7 cellular contexts compared by ENCODE assay signal in the genomic region with DNA sequence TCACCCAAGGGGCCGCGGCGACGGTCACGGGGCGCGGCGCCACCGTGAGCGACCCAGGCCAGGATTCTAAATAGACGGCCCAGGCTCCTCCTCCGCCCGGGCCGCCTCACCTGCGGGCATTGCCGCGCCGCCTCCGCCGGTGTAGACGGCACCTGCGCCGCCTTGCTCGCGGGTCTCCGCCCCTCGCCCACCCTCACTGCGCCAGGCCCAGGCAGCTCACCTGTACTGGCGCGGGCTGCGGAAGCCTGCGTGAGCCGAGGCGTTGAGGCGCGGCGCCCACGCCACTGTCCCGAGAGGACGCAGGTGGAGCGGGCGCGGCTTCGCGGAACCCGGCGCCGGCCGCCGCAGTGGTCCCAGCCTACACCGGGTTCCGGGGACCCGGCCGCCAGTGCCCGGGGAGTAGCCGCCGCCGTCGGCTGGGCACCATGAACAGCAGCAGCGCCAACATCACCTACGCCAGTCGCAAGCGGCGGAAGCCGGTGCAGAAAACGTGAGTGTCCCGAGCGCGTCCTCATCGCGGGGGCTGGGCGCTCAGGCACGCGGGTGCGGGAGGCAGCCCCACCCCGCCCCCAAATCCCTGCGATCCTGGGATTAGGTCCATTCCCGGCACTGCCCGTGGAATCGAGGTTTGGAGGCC. TPM values are rescaled to one million over a fixed set of nuclear protein-coding genes. Genes with fewer than 3 reads are reported as not detected.
A peak's percentile ranks its signal among the peaks of the same experiment; 100 is the strongest.
DNase-seq lines count a peak whose midpoint lies in the region; ATAC-seq and TF ChIP-seq lines count a peak whose summit lies in the region.

No MANE protein-coding gene starts in this region.

- H3K9me3 ChIP-seq in OCI-LY1 (ENCODE audit: low read length) (no peaks in the 10 kb centered on the region), parathyroid adenoma (ENCODE audit: control insufficient read depth, low read length) (peaks cover 9% of the 10 kb centered on the region), tibial nerve (no peaks in the 10 kb centered on the region)

- ATAC-seq in GM18858 (IDR thresholded peaks at IDR 0.05; ENCODE audit: unreplicated experiment), result peak; percentile 20
- peak; percentile 28 for ATAC-seq in HG02884 (IDR thresholded peaks at IDR 0.05; ENCODE audit: unreplicated experiment)

- H3K4me3 ChIP-seq in OCI-LY1 (ENCODE audit: low read depth, low read length, poor library complexity, severe bottlenecking) (peak overlapping the region; percentile 67), parathyroid adenoma (ENCODE audit: low read depth, low read length) (peak overlapping the region; percentile 72), tibial nerve (peak overlapping the region; percentile 89 to 97 (median 92))

- H4K20me1 ChIP-seq in OCI-LY1 (ENCODE audit: insufficient read depth, low read length), result no peaks in the 10 kb centered on the region

- DNase-seq in activated effector memory CD4-positive, alpha-beta T cell treated with anti-CD3 and anti-CD28 coated beads, Interleukin-2, amount 50 U/mL, for 16 hours, result peak; percentile 87
- DNase-seq in glomerular visceral epithelial cell (ENCODE audit: extremely low spot score) (peak; percentile 41), tibial nerve (ENCODE audit: low spot score in 2 of 2) (peak; percentile 27 to 43)

- no peaks in the 10 kb centered on the region for H3K27me3 ChIP-seq in OCI-LY1 (ENCODE audit: insufficient read depth, low read length)
- H3K27me3 ChIP-seq in parathyroid adenoma (ENCODE audit: control insufficient read depth, insufficient read depth, low read length), result no peaks in the 10 kb centered on the region
- H3K27me3 ChIP-seq in tibial nerve, result no peaks in the 10 kb centered on the region

- H3K4me1 ChIP-seq in OCI-LY1 (ENCODE audit: insufficient read depth, low read length, severe bottlenecking) (peaks cover 21% of the 10 kb centered on the region), parathyroid adenoma (peaks cover 3% of the 10 kb centered on the region), tibial nerve (peaks cover 0 to 33% (median 1%) of the 10 kb centered on the region in 4 donors)

- H3K79me2 ChIP-seq in OCI-LY1 (ENCODE audit: insufficient read depth, low read length) (no peaks in the 10 kb centered on the region), parathyroid adenoma (no peaks in the 10 kb centered on the region)

- H3F3A ChIP-seq in OCI-LY1 (ENCODE audit: insufficient read depth, low read length), result no peaks in the 10 kb centered on the region

- H3K36me3 ChIP-seq in OCI-LY1 (ENCODE audit: insufficient read depth, low read length) (peaks cover 7% of the 10 kb centered on the region; the same call in 1 of the 2 replicates), parathyroid adenoma (ENCODE audit: control insufficient read depth, insufficient read depth, low read length) (no peaks in the 10 kb centered on the region), tibial nerve (no peaks in the 10 kb centered on the region)

- TF ChIP-seq EP300 in tibial nerve (IDR thresholded peaks at IDR 0.05), result no peak

- H3K4me2 ChIP-seq in OCI-LY1 (ENCODE audit: low read length) (peak overlapping the region; percentile 87), parathyroid adenoma (ENCODE audit: low read length) (peak overlapping the region; percentile 79)

- 1% methylated on average over 16 to 44 of the region's 80 CpGs for WGBS in tibial nerve, 2 donors

- H3K9ac ChIP-seq in OCI-LY1 (ENCODE audit: low read length) (peak overlapping the region; percentile 56), parathyroid adenoma (peak overlapping the region; percentile 53)

- no peak for TF ChIP-seq CTCF in OCI-LY1 (IDR thresholded peaks at IDR 0.05; ENCODE audit: low read length)
- TF ChIP-seq CTCF in parathyroid adenoma (IDR thresholded peaks at IDR 0.05), result no peak
- TF ChIP-seq CTCF in tibial nerve (IDR thresholded peaks at IDR 0.05), result no peak

- H2AFZ ChIP-seq in OCI-LY1 (ENCODE audit: low read length) (0 out of 2 replicates have a peak overlapping the region, but pooled peaks have one; percentile 3), parathyroid adenoma (peak overlapping the region; percentile 95)

- no peaks in the 10 kb centered on the region for H3K9me2 ChIP-seq in OCI-LY1 (ENCODE audit: low read depth, low read length)

- peak in 1 of 2 donors; percentile 14 for TF ChIP-seq POLR2A in tibial nerve (IDR thresholded peaks at IDR 0.05)

- H3K27ac ChIP-seq in OCI-LY1 (ENCODE audit: low read depth, low read length, poor library complexity, severe bottlenecking) (no peak overlapping the region), parathyroid adenoma (peak overlapping the region; percentile 90), tibial nerve (peak overlapping the region; percentile 88 to 98 (median 97))

RNA-seq across cellular contexts. Expression of a gene that starts 0.5 kb away (rescaled TPM):
- 100 to 1,000 TPM; 188 to 372 (median 296) TPM for total RNA-seq in tibial nerve

Comparison
In these comparisons a context has a peak if more than half of its experiments do, and no peak if none do; other contexts are left out.
1. DNase-seq: peak in every context shown above with its lines; median percentile 87 in activated effector memory CD4-positive, alpha-beta T cell treated with anti-CD3 and anti-CD28 coated beads, Interleukin-2, amount 50 U/mL, for 16 hours; 41 in glomerular visceral epithelial cell; 35 in tibial nerve.